ENCODE assay signal across 1 cellular context in the genomic region with DNA sequence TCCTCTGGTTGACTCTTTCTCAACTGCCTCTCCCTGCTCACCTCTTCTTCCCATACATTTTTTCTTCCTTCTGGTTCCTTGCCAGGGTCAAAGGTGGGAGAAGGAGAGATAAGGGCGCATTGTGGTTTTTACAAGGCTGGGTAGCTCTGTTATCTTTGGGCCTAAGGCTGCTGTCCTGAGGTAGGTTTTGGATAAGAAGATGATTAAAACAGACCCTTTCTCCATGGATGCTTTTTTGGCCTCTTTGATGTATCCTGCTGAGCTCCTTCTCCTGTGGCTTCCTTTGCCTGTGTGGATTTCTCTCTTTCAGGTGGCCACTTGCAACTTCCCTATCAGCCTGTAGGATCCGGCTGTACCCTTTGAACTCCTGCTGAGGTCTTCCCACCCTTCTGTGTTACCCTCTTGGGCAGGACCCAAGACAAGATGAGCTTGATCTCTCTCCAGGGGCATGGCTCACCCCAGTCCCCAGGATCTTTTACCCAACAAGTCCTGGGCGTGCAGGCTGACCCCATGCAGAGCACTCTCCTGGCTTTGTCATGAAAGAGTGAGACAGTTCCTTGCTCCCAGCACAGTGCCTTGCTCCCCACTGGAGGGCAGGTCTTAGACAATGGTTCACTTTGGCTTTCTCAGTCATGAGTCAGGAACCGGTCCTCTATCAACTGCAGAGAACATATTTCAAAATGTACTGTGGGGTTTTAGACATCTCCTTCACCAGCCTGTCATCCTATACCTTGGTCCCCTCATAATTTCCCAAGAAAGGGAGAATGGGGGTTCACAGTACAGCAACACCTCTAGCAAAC.
TF ChIP-seq lines count a peak whose summit lies in the region.

No MANE protein-coding gene starts in this region.

TF ChIP-seq in WTC11, 78 proteins besides CTCF, POLR2A, EP300 and RAD21 (continued from another document):
- TF ChIP-seq, protein P1, sequence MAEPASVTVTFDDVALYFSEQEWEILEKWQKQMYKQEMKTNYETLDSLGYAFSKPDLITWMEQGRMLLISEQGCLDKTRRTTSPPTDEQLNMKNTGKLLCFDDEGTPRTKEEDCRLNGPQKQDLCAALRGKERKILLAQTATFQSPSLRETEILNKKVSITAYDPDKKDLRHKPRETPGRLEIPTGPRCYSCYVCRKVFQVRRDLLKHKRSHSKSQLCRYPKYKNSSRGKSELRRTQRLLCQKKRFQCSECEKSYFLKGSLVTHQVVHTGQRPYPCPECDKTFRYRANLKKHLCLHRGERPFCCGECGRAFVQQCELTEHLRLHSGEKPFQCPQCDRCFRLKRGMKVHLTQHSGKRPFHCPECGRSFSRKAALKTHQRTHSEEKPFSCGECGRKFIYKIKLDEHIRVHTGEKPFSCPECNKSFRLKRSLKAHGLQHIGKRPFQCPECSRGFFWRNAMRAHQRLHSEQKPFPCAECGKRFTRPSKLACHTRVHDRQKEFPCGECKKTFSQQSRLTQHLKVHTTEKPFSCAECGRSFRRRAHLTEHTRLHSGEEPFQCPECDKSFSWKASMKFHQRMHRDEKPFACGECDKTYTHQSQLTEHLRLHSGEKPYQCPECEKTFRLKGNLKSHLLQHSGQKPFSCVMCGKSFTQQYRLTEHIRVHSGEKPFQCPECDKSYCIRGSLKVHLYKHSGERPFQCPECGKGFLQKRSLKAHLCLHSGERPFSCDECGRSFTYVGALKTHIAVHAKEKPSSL (CRISPR knock-in tag; conservative IDR thresholded peaks at IDR 0.05) = no peak
- TF ChIP-seq, protein P2, sequence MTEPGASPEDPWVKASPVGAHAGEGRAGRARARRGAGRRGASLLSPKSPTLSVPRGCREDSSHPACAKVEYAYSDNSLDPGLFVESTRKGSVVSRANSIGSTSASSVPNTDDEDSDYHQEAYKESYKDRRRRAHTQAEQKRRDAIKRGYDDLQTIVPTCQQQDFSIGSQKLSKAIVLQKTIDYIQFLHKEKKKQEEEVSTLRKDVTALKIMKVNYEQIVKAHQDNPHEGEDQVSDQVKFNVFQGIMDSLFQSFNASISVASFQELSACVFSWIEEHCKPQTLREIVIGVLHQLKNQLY (CRISPR knock-in tag; IDR thresholded peaks at IDR 0.05) = no peak
- no peak for TF ChIP-seq TEAD1 (CRISPR knock-in tag; IDR thresholded peaks at IDR 0.05)
- TF ChIP-seq, protein P3, sequence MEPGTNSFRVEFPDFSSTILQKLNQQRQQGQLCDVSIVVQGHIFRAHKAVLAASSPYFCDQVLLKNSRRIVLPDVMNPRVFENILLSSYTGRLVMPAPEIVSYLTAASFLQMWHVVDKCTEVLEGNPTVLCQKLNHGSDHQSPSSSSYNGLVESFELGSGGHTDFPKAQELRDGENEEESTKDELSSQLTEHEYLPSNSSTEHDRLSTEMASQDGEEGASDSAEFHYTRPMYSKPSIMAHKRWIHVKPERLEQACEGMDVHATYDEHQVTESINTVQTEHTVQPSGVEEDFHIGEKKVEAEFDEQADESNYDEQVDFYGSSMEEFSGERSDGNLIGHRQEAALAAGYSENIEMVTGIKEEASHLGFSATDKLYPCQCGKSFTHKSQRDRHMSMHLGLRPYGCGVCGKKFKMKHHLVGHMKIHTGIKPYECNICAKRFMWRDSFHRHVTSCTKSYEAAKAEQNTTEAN (CRISPR knock-in tag; IDR thresholded peaks at IDR 0.05) = no peak
- no peak for TF ChIP-seq NFATC4 (CRISPR knock-in tag; IDR thresholded peaks at IDR 0.05)
- TF ChIP-seq ZNF219 (CRISPR knock-in tag; IDR thresholded peaks at IDR 0.05; ENCODE audit: borderline replicate concordance) = no peak
- no peak for TF ChIP-seq ZNF423 (CRISPR knock-in tag; IDR thresholded peaks at IDR 0.05)
- no peak for TF ChIP-seq TP53 (CRISPR knock-in tag; IDR thresholded peaks at IDR 0.05)
- no peak for TF ChIP-seq OVOL2 (CRISPR knock-in tag; IDR thresholded peaks at IDR 0.05; ENCODE audit: borderline replicate concordance)
- no peak for TF ChIP-seq ELF4 (CRISPR knock-in tag; IDR thresholded peaks at IDR 0.05; ENCODE audit: low read depth)
- no peak for TF ChIP-seq ZNF671 (CRISPR knock-in tag; IDR thresholded peaks at IDR 0.05)
